8 cellular contexts compared by ENCODE assay signal in genomic region chr3:129440648-129441190, GRCh38. TPM values are rescaled to one million over a fixed set of nuclear protein-coding genes. Genes with fewer than 3 reads are reported as not detected.
DNase-seq lines count a peak whose midpoint lies in the region; ATAC-seq, FAIRE-seq and TF ChIP-seq lines count a peak whose summit lies in the region.

No MANE protein-coding gene starts in this region.

- no peak for ATAC-seq in CD4-positive, CD25-positive, alpha-beta regulatory T cell (ENCODE audit: low read depth in 2 of 2)
- ATAC-seq in HG03439 (IDR thresholded peaks at IDR 0.05; ENCODE audit: unreplicated experiment): no peak
- no peak for ATAC-seq in HG02973 (IDR thresholded peaks at IDR 0.05; ENCODE audit: unreplicated experiment)

- peak overlapping the region; percentile 92 for H3K27ac ChIP-seq in CD4-positive, CD25-positive, alpha-beta regulatory T cell (ENCODE audit: insufficient read depth, low read length, poor library complexity, severe bottlenecking)
- H3K27ac ChIP-seq in coronary artery: peak overlapping the region; percentile 75 to 99

- peak overlapping the region; percentile 91 for H3K4me3 ChIP-seq in CD4-positive, CD25-positive, alpha-beta regulatory T cell (ENCODE audit: low read depth, low read length)
- H3K4me3 ChIP-seq in LNCaP clone FGC (ENCODE audit: low read depth, low read length) (peak overlapping the region; percentile 89), coronary artery (peak overlapping the region; percentile 100)

- DNase-seq in CD4-positive, CD25-positive, alpha-beta regulatory T cell: no peak
- DNase-seq in LNCaP clone FGC (ENCODE audit: low read depth): no peak
- DNase-seq in coronary artery (ENCODE audit: low spot score): no peak
- DNase-seq in nephron progenitor cell: no peak
- DNase-seq in T-helper 9 cell: no peak
- DNase-seq in D721Med (ENCODE audit: insufficient read length, low spot score): no peak

- no peaks in the 10 kb centered on the region for H3K27me3 Mint-ChIP-seq in CD4-positive, CD25-positive, alpha-beta regulatory T cell
- H3K27me3 Mint-ChIP-seq in nephron progenitor cell (ENCODE audit: low read depth, poor library complexity): peaks cover 5% of the 10 kb centered on the region

- H3K27ac Mint-ChIP-seq in CD4-positive, CD25-positive, alpha-beta regulatory T cell: peak overlapping the region; percentile 96 to 99 (median 97)
- peak overlapping the region; percentile 98 for H3K27ac Mint-ChIP-seq in nephron progenitor cell

- FAIRE-seq in D721Med (lab: Jason Lieb, UNC): no peak

- H3K4me1 Mint-ChIP-seq in CD4-positive, CD25-positive, alpha-beta regulatory T cell: peaks cover 21 to 78% (median 47%) of the 10 kb centered on the region in 4 donors
- peaks cover 74% of the 10 kb centered on the region for H3K4me1 Mint-ChIP-seq in nephron progenitor cell

- peaks cover 42% of the 10 kb centered on the region for H3K4me1 ChIP-seq in CD4-positive, CD25-positive, alpha-beta regulatory T cell (ENCODE audit: control insufficient read depth, insufficient read depth, low read length, poor library complexity, severe bottlenecking)

- no peaks in the 10 kb centered on the region for H3K9me3 ChIP-seq in CD4-positive, CD25-positive, alpha-beta regulatory T cell (ENCODE audit: control insufficient read depth in 2 of 2, low read length in 2 of 2)

- H3K4me3 Mint-ChIP-seq in CD4-positive, CD25-positive, alpha-beta regulatory T cell: peak overlapping the region; percentile 93 to 98 (median 94)
- H3K4me3 Mint-ChIP-seq in nephron progenitor cell: peak overlapping the region; percentile 94

- TF ChIP-seq CTCF in LNCaP clone FGC (IDR thresholded peaks at IDR 0.05; ENCODE audit: control insufficient read depth, extremely low read depth, insufficient read depth) (no peak), coronary artery (IDR thresholded peaks at IDR 0.05) (no peak), nephron progenitor cell (IDR thresholded peaks at IDR 0.05) (no peak), D721Med (IDR thresholded peaks at IDR 0.05; ENCODE audit: insufficient read depth, missing control alignments) (no peak)

- peaks cover 13% of the 10 kb centered on the region for H3K36me3 Mint-ChIP-seq in CD4-positive, CD25-positive, alpha-beta regulatory T cell
- H3K36me3 Mint-ChIP-seq in nephron progenitor cell (ENCODE audit: low read depth): peaks cover 27% of the 10 kb centered on the region

- H3K36me3 ChIP-seq in CD4-positive, CD25-positive, alpha-beta regulatory T cell (ENCODE audit: control insufficient read depth, insufficient read depth, low read length): peaks cover 10% of the 10 kb centered on the region

- H3K9me3 Mint-ChIP-seq in CD4-positive, CD25-positive, alpha-beta regulatory T cell: no peaks in the 10 kb centered on the region
- H3K9me3 Mint-ChIP-seq in nephron progenitor cell: no peaks in the 10 kb centered on the region

- H3K27me3 ChIP-seq in CD4-positive, CD25-positive, alpha-beta regulatory T cell (ENCODE audit: control insufficient read depth, insufficient read depth, low read length): no peaks in the 10 kb centered on the region

RNA-seq across cellular contexts. Expression of gene IFT122, which starts 0.7 kb away (rescaled TPM):
- total RNA-seq in CD4-positive, CD25-positive, alpha-beta regulatory T cell: 19.3 TPM
- polyA plus RNA-seq in CD4-positive, CD25-positive, alpha-beta regulatory T cell: 1 to 10 TPM; 2.5 to 5.3 (median 3.8) TPM

RNA-seq across cellular contexts. Expression of gene MBD4, which starts 1.0 kb away (rescaled TPM):
- total RNA-seq in CD4-positive, CD25-positive, alpha-beta regulatory T cell: 44.6 TPM
- 10 to 100 TPM; 37.0 to 46.7 (median 42.3) TPM for polyA plus RNA-seq in CD4-positive, CD25-positive, alpha-beta regulatory T cell

RNA-seq across cellular contexts. Expression of gene EFCAB12, which starts 12.3 kb away (rescaled TPM):
- total RNA-seq in CD4-positive, CD25-positive, alpha-beta regulatory T cell: 2.2 TPM
- polyA plus RNA-seq in CD4-positive, CD25-positive, alpha-beta regulatory T cell: under 1 TPM in 3 of 4 donors, not detected in 1; 0.05 to 0.13 (median 0.05) TPM
